ENCODE assay signal across 33 cellular contexts in the genomic region with DNA sequence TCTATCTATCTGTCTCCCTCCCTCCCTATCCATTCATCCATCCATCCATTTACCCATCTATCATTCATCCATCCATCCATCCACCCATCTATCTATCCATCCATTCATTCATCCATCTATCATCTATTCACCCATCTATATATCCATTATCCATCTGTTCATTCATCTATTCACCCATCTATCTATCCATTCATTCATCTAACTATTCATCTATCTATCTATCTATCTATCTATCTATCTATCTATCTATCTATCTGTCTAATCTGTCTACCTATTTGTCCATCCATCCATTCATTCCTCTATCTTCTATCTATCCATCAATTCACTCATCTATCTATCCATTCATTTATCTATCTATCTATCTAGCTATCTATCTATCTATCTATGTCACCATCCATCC.
"Had no signal": no experiment of that assay in that cellular context is flagged by ENCODE, and none has a peak within 500 bp of the region (broad histone marks: within the 10 kb centered on the region; RNA-seq: fewer than 3 reads in every experiment).

No MANE protein-coding gene starts in this region.

- H3K9me3 ChIP-seq: adrenal gland, ascending aorta, body of pancreas, breast epithelium had no signal

- H3K36me3 ChIP-seq: adrenal gland, ascending aorta, brain microvascular endothelial cell, breast epithelium, cardiac muscle cell had no signal

- FAIRE-seq: astrocyte, bronchial epithelial cell, colon had no signal

- H3K4me3 ChIP-seq: adrenal gland, ascending aorta, body of pancreas, breast epithelium, cardiac muscle cell had no signal

- H3K27ac ChIP-seq: adrenal gland, ascending aorta, body of pancreas, brain microvascular endothelial cell, breast epithelium, cardiac muscle cell had no signal

- DNase-seq: activated effector memory CD4-positive, alpha-beta T cell treated with anti-CD3 and anti-CD28 coated beads, Interleukin-2, amount 50 U/mL, for 16 hours; activated effector memory CD4-positive, alpha-beta T cell treated with Interleukin-2 at 50 U/mL for 16 hours; activated gamma-delta T cell; activated gamma-delta T cell treated with Interleukin-2 at 50 U/mL for 16 hours; activated naive CD4-positive, alpha-beta T cell; activated naive CD4-positive, alpha-beta T cell treated with anti-CD3 and anti-CD28 coated beads for 36 hours; activated naive CD4-positive, alpha-beta T cell treated with anti-CD3 and anti-CD28 coated beads, Interleukin-2, amount 10 ng/mL, durations not matched to agents 7 days and 5 days; activated naive CD4-positive, alpha-beta T cell treated with anti-CD3 and anti-CD28 coated beads, Interleukin-2, amount 50 U/mL, for 16 hours; activated naive CD4-positive, alpha-beta T cell treated with Interleukin-2 at 50 U/mL for 16 hours; activated naive CD8-positive, alpha-beta T cell treated with anti-CD3 and anti-CD28 coated beads for 36 hours; activated naive CD8-positive, alpha-beta T cell treated with anti-CD3 and anti-CD28 coated beads, Interleukin-2, amount 10 ng/mL, durations not matched to agents 7 days and 5 days; activated naive CD8-positive, alpha-beta T cell treated with anti-CD3 and anti-CD28 coated beads, Interleukin-2, amount 50 U/mL, for 24 hours; activated T-cell treated with anti-CD3 and anti-CD28 coated beads, Interleukin-2, amount 50 U/mL, for 24 hours; activated T-cell treated with anti-CD3 and anti-CD28 coated beads, Interleukin-2, amount 50 U/mL, for 4 hours; activated T-cell treated with anti-CD3 and anti-CD28 coated beads, Interleukin-2, amount 50 U/mL, for 48 hours; activated T-cell treated with anti-CD3 and anti-CD28 coated beads, Interleukin-2, amount 50 U/mL, for 72 hours; adrenal gland; amniotic stem cell; anterior cingulate cortex; aorta; body of pancreas; brain microvascular endothelial cell; caudate nucleus; central memory CD4-positive, alpha-beta T cell; cerebellar nuclear complex had no signal

- ATAC-seq: activated naive CD4-positive, alpha-beta T cell treated with anti-CD3 and anti-CD28 coated beads, Interleukin-2, amount 50 U/mL, for 72 hours; activated naive CD8-positive, alpha-beta T cell treated with anti-CD3 and anti-CD28 coated beads, Interleukin-2, amount 50 U/mL, for 24 hours; activated T-cell treated with anti-CD3 and anti-CD28 coated beads, Interleukin-2, amount 50 U/mL, for 4 hours; activated T-cell treated with anti-CD3 and anti-CD28 coated beads, Interleukin-2, amount 50 U/mL, for 72 hours; activated T-helper 17 cell treated with anti-CD3 and anti-CD28 coated beads, Interleukin-2, amount 50 U/mL, for 72 hours; body of pancreas had no signal

- H3K4me1 ChIP-seq: adrenal gland, ascending aorta, body of pancreas, breast epithelium had no signal

- H3K27me3 ChIP-seq: adrenal gland, ascending aorta, body of pancreas, brain microvascular endothelial cell, breast epithelium, cardiac muscle cell had no signal
